11 cellular contexts compared by ENCODE assay signal in genomic region chr6:43095939-43096338, GRCh38. TPM values are rescaled to one million over a fixed set of nuclear protein-coding genes. Genes with fewer than 3 reads are reported as not detected.
DNase-seq lines count a peak whose midpoint lies in the region; ATAC-seq and TF ChIP-seq lines count a peak whose summit lies in the region.
"Had no signal": no experiment of that assay in that cellular context is flagged by ENCODE, and none has a peak within 500 bp of the region (broad histone marks: within the 10 kb centered on the region; RNA-seq: fewer than 3 reads in every experiment).

No MANE protein-coding gene starts in this region.

- no peak for TF ChIP-seq POLR2A in tibial nerve (IDR thresholded peaks at IDR 0.05)

- 41% methylated on average over 7 of the region's 7 CpGs for WGBS in hepatocyte (ENCODE audit: low lambda C conversion rate, missing lambda C conversion rate)
- WGBS in tibial nerve, 2 donors: 62 to 72% methylated on average over 7 of the region's 7 CpGs

- H3K9me2 ChIP-seq in GM23338 (ENCODE audit: insufficient read depth) (no peaks in the 10 kb centered on the region), hepatocyte (replicated peaks; ENCODE audit: insufficient read depth) (no peaks in the 10 kb centered on the region)

- H3K9me3 Mint-ChIP-seq in GM23338: no peaks in the 10 kb centered on the region
- no peaks in the 10 kb centered on the region for H3K9me3 Mint-ChIP-seq in stimulated activated naive B cell treated with anti-CD40 and anti-IgM and Interleukin-4, amounts not matched to agents 10 μg/mL and 1 μg/mL and 100 μg/mL, for 72 hours
- H3K9me3 Mint-ChIP-seq: activated T-cell treated with anti-CD3 and anti-CD28 coated beads, Interleukin-2, amount 50 U/mL, for 72 hours; natural killer cell treated with Interleukin-12 subunit alpha and Interleukin-12 subunit beta and Interleukin-15 and Interleukin-18, amount 100 ng/mL, for 72 hours had no signal

- no peak for TF ChIP-seq CTCF in GM23338 (conservative IDR thresholded peaks at IDR 0.05; ENCODE audit: low read depth in 2 of 2)
- TF ChIP-seq CTCF in RWPE1 (conservative IDR thresholded peaks at IDR 0.05; ENCODE audit: low read depth): no peak
- no peak for TF ChIP-seq CTCF in hepatocyte (IDR thresholded peaks at IDR 0.05; ENCODE audit: poor library complexity)
- TF ChIP-seq CTCF in tibial nerve (IDR thresholded peaks at IDR 0.05): no peak

- H2AFZ ChIP-seq in GM23338 (no peak overlapping the region), hepatocyte (no peak overlapping the region)

- H3K4me2 ChIP-seq in GM23338 (peak overlapping the region; percentile 64; the same call in 1 of the 2 replicates), hepatocyte (peak overlapping the region; percentile 59)

- DNase-seq in GM23338 (ENCODE audit: low spot score): no peak
- DNase-seq in RWPE1 (ENCODE audit: low spot score): no peak
- DNase-seq in hepatocyte (ENCODE audit: low spot score): no peak
- DNase-seq in stimulated activated naive B cell treated with anti-CD40 and anti-IgM and Interleukin-4, amounts not matched to agents 10 μg/mL and 1 μg/mL and 100 μg/mL, for 72 hours: no peak
- DNase-seq in tibial nerve (ENCODE audit: low spot score in 2 of 2): no peak
- DNase-seq in EL: no peak
- DNase-seq: activated T-cell treated with anti-CD3 and anti-CD28 coated beads, Interleukin-2, amount 50 U/mL, for 72 hours; cerebellar nuclear complex; heart right ventricle had no signal

- CTCF ChIA-PET in RWPE1 (lab: Yijun Ruan, JAX): interaction anchor here (0.6 to 1.6 kb wide), 6 partner anchors 12 to 81 kb away, joined by 3 to 4 read pairs (median 4); no protein-coding TSS in a partner anchor

- H3K4me1 ChIP-seq in GM23338 (ENCODE audit: insufficient read depth): peaks cover 50% of the 10 kb centered on the region
- H3K4me1 ChIP-seq in hepatocyte (ENCODE audit: insufficient read depth): peaks cover 40% of the 10 kb centered on the region
- peaks cover 0 to 10% (median 0%) of the 10 kb centered on the region in 4 donors for H3K4me1 ChIP-seq in tibial nerve

- peaks cover 52% of the 10 kb centered on the region for H3K4me1 Mint-ChIP-seq in GM23338
- peaks cover 5 to 11% of the 10 kb centered on the region in 2 donors for H3K4me1 Mint-ChIP-seq in stimulated activated naive B cell treated with anti-CD40 and anti-IgM and Interleukin-4, amounts not matched to agents 10 μg/mL and 1 μg/mL and 100 μg/mL, for 72 hours

- H3K36me3 Mint-ChIP-seq in GM23338 (ENCODE audit: low read depth): no peaks in the 10 kb centered on the region
- H3K36me3 Mint-ChIP-seq in stimulated activated naive B cell treated with anti-CD40 and anti-IgM and Interleukin-4, amounts not matched to agents 10 μg/mL and 1 μg/mL and 100 μg/mL, for 72 hours: no peaks in the 10 kb centered on the region
- H3K36me3 Mint-ChIP-seq: natural killer cell treated with Interleukin-12 subunit alpha and Interleukin-12 subunit beta and Interleukin-15 and Interleukin-18, amount 100 ng/mL, for 72 hours had no signal

- H3K4me3 ChIP-seq in GM23338: no peak overlapping the region; the same call in 1 of the 2 replicates
- H3K4me3 ChIP-seq in hepatocyte: no peak overlapping the region
- no peak overlapping the region for H3K4me3 ChIP-seq in tibial nerve
- H3K4me3 ChIP-seq: heart right ventricle had no signal

- H3K9me3 ChIP-seq in hepatocyte (ENCODE audit: low read depth) (no peaks in the 10 kb centered on the region), tibial nerve (no peaks in the 10 kb centered on the region)
- H3K9me3 ChIP-seq: heart right ventricle had no signal

- peaks cover 97% of the 10 kb centered on the region for H3K79me2 ChIP-seq in GM23338 (replicated peaks; ENCODE audit: insufficient read depth)
- H3K79me2 ChIP-seq in hepatocyte: peaks cover 98% of the 10 kb centered on the region

- H3K27ac ChIP-seq in GM23338 (ENCODE audit: low read depth) (peak overlapping the region; percentile 84), RWPE1 (peak overlapping the region; percentile 95), hepatocyte (peak overlapping the region; percentile 45), tibial nerve (no peak overlapping the region)
- H3K27ac ChIP-seq: heart right ventricle had no signal

- H3K4me3 Mint-ChIP-seq in GM23338: no peak overlapping the region; the same call in 2 of the 3 replicates
- H3K4me3 Mint-ChIP-seq in stimulated activated naive B cell treated with anti-CD40 and anti-IgM and Interleukin-4, amounts not matched to agents 10 μg/mL and 1 μg/mL and 100 μg/mL, for 72 hours: no peak overlapping the region
- H3K4me3 Mint-ChIP-seq: natural killer cell treated with Interleukin-12 subunit alpha and Interleukin-12 subunit beta and Interleukin-15 and Interleukin-18, amount 100 ng/mL, for 72 hours had no signal

- peak; percentile 9; the same call in 2 of the 3 replicates for ATAC-seq in GM23338
- ATAC-seq in stimulated activated naive B cell treated with anti-CD40 and anti-IgM and Interleukin-4, amounts not matched to agents 10 μg/mL and 1 μg/mL and 100 μg/mL, for 72 hours (replicated peaks): no peak
- ATAC-seq in HG03520 (IDR thresholded peaks at IDR 0.05; ENCODE audit: unreplicated experiment): no peak
- ATAC-seq: activated T-cell treated with anti-CD3 and anti-CD28 coated beads, Interleukin-2, amount 50 U/mL, for 72 hours; natural killer cell treated with Interleukin-12 subunit alpha and Interleukin-12 subunit beta and Interleukin-15 and Interleukin-18, amount 100 ng/mL, for 72 hours had no signal

- no peak for TF ChIP-seq EP300 in tibial nerve (IDR thresholded peaks at IDR 0.05)

- H4K20me1 ChIP-seq in GM23338 (replicated peaks; ENCODE audit: insufficient read depth) (no peaks in the 10 kb centered on the region), hepatocyte (ENCODE audit: insufficient read depth, poor library complexity, severe bottlenecking) (no peaks in the 10 kb centered on the region)

- H3K36me3 ChIP-seq in GM23338 (ENCODE audit: insufficient read depth) (no peaks in the 10 kb centered on the region), hepatocyte (replicated peaks; ENCODE audit: insufficient read depth, low read depth) (no peaks in the 10 kb centered on the region), tibial nerve (no peaks in the 10 kb centered on the region)
- H3K36me3 ChIP-seq: heart right ventricle had no signal

- peaks cover 3% of the 10 kb centered on the region for H3K27me3 Mint-ChIP-seq in GM23338 (ENCODE audit: insufficient read depth, low read depth, poor library complexity)
- H3K27me3 Mint-ChIP-seq in stimulated activated naive B cell treated with anti-CD40 and anti-IgM and Interleukin-4, amounts not matched to agents 10 μg/mL and 1 μg/mL and 100 μg/mL, for 72 hours: no peaks in the 10 kb centered on the region
- H3K27me3 Mint-ChIP-seq: natural killer cell treated with Interleukin-12 subunit alpha and Interleukin-12 subunit beta and Interleukin-15 and Interleukin-18, amount 100 ng/mL, for 72 hours had no signal

- POLR2A ChIA-PET in RWPE1 (lab: Yijun Ruan, JAX; ENCODE audit: low non-redundant PET): interaction anchor here (1.0 kb wide), 1 partner anchor 11 kb away, joined by 8 read pairs; no protein-coding TSS in a partner anchor

- H3K27ac Mint-ChIP-seq in GM23338: peak overlapping the region; percentile 93
- peak overlapping the region; percentile 17 for H3K27ac Mint-ChIP-seq in stimulated activated naive B cell treated with anti-CD40 and anti-IgM and Interleukin-4, amounts not matched to agents 10 μg/mL and 1 μg/mL and 100 μg/mL, for 72 hours
- H3K27ac Mint-ChIP-seq: activated T-cell treated with anti-CD3 and anti-CD28 coated beads, Interleukin-2, amount 50 U/mL, for 72 hours; natural killer cell treated with Interleukin-12 subunit alpha and Interleukin-12 subunit beta and Interleukin-15 and Interleukin-18, amount 100 ng/mL, for 72 hours had no signal

- peaks cover 3% of the 10 kb centered on the region; the same call in 1 of the 2 replicates for H3F3A ChIP-seq in GM23338 (replicated peaks; ENCODE audit: low read depth)

- H3K27me3 ChIP-seq in GM23338 (ENCODE audit: insufficient read depth): no peaks in the 10 kb centered on the region
- no peaks in the 10 kb centered on the region for H3K27me3 ChIP-seq in hepatocyte
- H3K27me3 ChIP-seq in tibial nerve: no peaks in the 10 kb centered on the region
- H3K27me3 ChIP-seq: heart right ventricle had no signal

TF ChIP-seq in GM23338, 12 proteins besides CTCF, POLR2A, EP300 and RAD21 (continues in another document):
- no peak for TF ChIP-seq ZNF114 (CRISPR knock-in tag; IDR thresholded peaks at IDR 0.05)

RNA-seq across cellular contexts. Expression of gene PTK7, which starts 19.8 kb away (rescaled TPM):
- total RNA-seq in GM23338 (2014; rRNA removed; shearing (Covaris generic)): 121 and 147 TPM in 2 replicates
- 46.1 and 52.2 TPM in 2 replicates for polyA plus RNA-seq in GM23338 (2016; fragmentation: Nextera tagmentation; extraction: Ambion mirVana)
- 108 and 127 TPM in 2 replicates for total RNA-seq in hepatocyte
- polyA plus RNA-seq in hepatocyte: 159 and 162 TPM in 2 replicates
- 1 to 10 TPM; 1.5 to 5.5 (median 3.9) TPM for total RNA-seq in tibial nerve

RNA-seq across cellular contexts. Expression of gene KLC4, which starts 36.5 kb away (rescaled TPM):
- total RNA-seq in GM23338 (2014; rRNA removed; shearing (Covaris generic)): 17.4 and 22.4 TPM in 2 replicates
- polyA plus RNA-seq in GM23338 (2016; fragmentation: Nextera tagmentation; extraction: Ambion mirVana) (14.9 and 16.6 TPM in 2 replicates), hepatocyte (67.5 and 68.9 TPM in 2 replicates)
- total RNA-seq in hepatocyte (73.4 and 73.5 TPM in 2 replicates), tibial nerve (10 to 100 TPM; 21.6 to 32.9 (median 23.8) TPM)

RNA-seq across cellular contexts. Expression of gene MRPL2, which starts 36.7 kb away (rescaled TPM):
- total RNA-seq in GM23338 (2014; rRNA removed; shearing (Covaris generic)): 32.3 and 40.4 TPM in 2 replicates
- polyA plus RNA-seq in GM23338 (2016; fragmentation: Nextera tagmentation; extraction: Ambion mirVana) (127 and 128 TPM in 2 replicates), hepatocyte (68.4 and 81.8 TPM in 2 replicates)
- total RNA-seq in hepatocyte (24.7 and 28.8 TPM in 2 replicates), tibial nerve (10 to 100 TPM in 2 of 4 donors, 1 to 10 TPM in 2; 8.4 to 17.3 (median 11.6) TPM)

RNA-seq across cellular contexts. Expression of gene CUL7, which starts 42.3 kb away (rescaled TPM):
- 9.7 and 13.2 TPM in 2 replicates for total RNA-seq in GM23338 (2014; rRNA removed; shearing (Covaris generic))
- polyA plus RNA-seq in GM23338 (2016; fragmentation: Nextera tagmentation; extraction: Ambion mirVana) (2.8 and 3.4 TPM in 2 replicates), hepatocyte (39.2 and 46.4 TPM in 2 replicates)
- total RNA-seq in hepatocyte (46.1 and 58.2 TPM in 2 replicates), tibial nerve (10 to 100 TPM; 16.3 to 21.0 (median 17.9) TPM)

Comparison
In these comparisons a context has a peak if more than half of its experiments do, and no peak if none do; other contexts are left out.
1. H3K27ac ChIP-seq: peak in GM23338 (single experiment), RWPE1 (single experiment) and hepatocyte (single experiment); none in tibial nerve (0 of 4).
2. RNA of gene PTK7, which starts 19.8 kb away (total RNA-seq): 121 to 147 TPM in GM23338 and 108 to 127 TPM in hepatocyte; 1.5 to 5.5 TPM in tibial nerve; every median in the first group is over 10 times any median in the second.